ENCODE assay signal across 8 cellular contexts in genomic region chr20:35699127-35699913, GRCh38. TPM values are rescaled to one million over a fixed set of nuclear protein-coding genes. Genes with fewer than 3 reads are reported as not detected.
DNase-seq lines count a peak whose midpoint lies in the region; ATAC-seq and TF ChIP-seq lines count a peak whose summit lies in the region.

TSS of gene NFS1 (minus strand) at chr20:35699352. CDS start at chr20:35699288, 64 bp downstream.
TSS of gene ROMO1 (plus strand) at chr20:35699405. CDS start at chr20:35699633, 228 bp downstream.

- peak within 1 kb of the TSS; percentile 91 to 97 (median 97) for H3K4me3 Mint-ChIP-seq in nephron
- peak within 1 kb of the TSS; percentile 95 for H3K4me3 Mint-ChIP-seq in stimulated activated naive CD8-positive, alpha-beta T cell treated with anti-CD3 and anti-CD28 coated beads, Interleukin-15, Interleukin-2, amounts not matched to agents 100 ng/mL and 50 ng/mL, for 24 hours

- H3K27me3 Mint-ChIP-seq in nephron (ENCODE audit: low read depth): no peaks in the 10 kb centered on the region
- no peaks in the 10 kb centered on the region for H3K27me3 Mint-ChIP-seq in stimulated activated naive CD8-positive, alpha-beta T cell treated with anti-CD3 and anti-CD28 coated beads, Interleukin-15, Interleukin-2, amounts not matched to agents 100 ng/mL and 50 ng/mL, for 24 hours

- H3K4me3 ChIP-seq in RWPE2 (ENCODE audit: severe bottlenecking): peak within 1 kb of the TSS; percentile 81
- peak within 1 kb of the TSS; percentile 98 for H3K4me3 ChIP-seq in fibroblast of the aortic adventitia (ENCODE audit: low read depth, low read length)

- no peaks in the 10 kb centered on the region for H3K9me3 ChIP-seq in RWPE2 (ENCODE audit: severe bottlenecking)

- H3K27me3 ChIP-seq in RWPE2 (ENCODE audit: insufficient read depth, poor library complexity, severe bottlenecking): no peaks in the 10 kb centered on the region

- ATAC-seq in GM21786 (IDR thresholded peaks at IDR 0.05; ENCODE audit: unreplicated experiment): peak; percentile 79
- peak; percentile 83 for ATAC-seq in RWPE2 (ENCODE audit: low read depth)

- H3K4me1 ChIP-seq in RWPE2 (ENCODE audit: insufficient read depth, poor library complexity, severe bottlenecking): peaks cover 15% of the 10 kb centered on the region

- peaks cover 40% of the 10 kb centered on the region for H3K36me3 Mint-ChIP-seq in nephron (ENCODE audit: low read depth)
- H3K36me3 Mint-ChIP-seq in stimulated activated naive CD8-positive, alpha-beta T cell treated with anti-CD3 and anti-CD28 coated beads, Interleukin-15, Interleukin-2, amounts not matched to agents 100 ng/mL and 50 ng/mL, for 24 hours (ENCODE audit: low read depth): peaks cover 56% of the 10 kb centered on the region

- H3K27ac ChIP-seq in RWPE2 (ENCODE audit: poor library complexity, severe bottlenecking): peak within 1 kb of the TSS; percentile 82

- peaks cover 76% of the 10 kb centered on the region for H3K36me3 ChIP-seq in RWPE2 (ENCODE audit: low read depth)

- peak; percentile 71 for DNase-seq in DMS79 treated with DMSO at 0.1 percent for 48 hours (lab: John Stamatoyannopoulos, UW)
- peak; percentile 80 to 85 for DNase-seq in Kasumi-1 (lab: John Stamatoyannopoulos, UW)
- DNase-seq in RWPE2 (ENCODE audit: low spot score): peak; percentile 97
- DNase-seq in activated effector memory CD4-positive, alpha-beta T cell treated with Interleukin-2 at 50 U/mL for 16 hours: peak; percentile 80
- peak; percentile 68 for DNase-seq in fibroblast of the aortic adventitia (ENCODE audit: low read depth)

- TF ChIP-seq CTCF in RWPE2 (IDR thresholded peaks at IDR 0.05; ENCODE audit: poor library complexity, severe bottlenecking) (peak; percentile 64), fibroblast of the aortic adventitia (IDR thresholded peaks at IDR 0.05; ENCODE audit: insufficient read depth, low read length) (peak; percentile 8), nephron (IDR thresholded peaks at IDR 0.05; ENCODE audit: unreplicated experiment in 3 of 3) (peak; percentile 7 to 28 (median 21))

- no peaks in the 10 kb centered on the region for H3K9me3 Mint-ChIP-seq in nephron
- H3K9me3 Mint-ChIP-seq in stimulated activated naive CD8-positive, alpha-beta T cell treated with anti-CD3 and anti-CD28 coated beads, Interleukin-15, Interleukin-2, amounts not matched to agents 100 ng/mL and 50 ng/mL, for 24 hours: no peaks in the 10 kb centered on the region

- H3K27ac Mint-ChIP-seq in nephron: peak within 1 kb of the TSS; percentile 51 to 95 (median 89)
- peak within 1 kb of the TSS; percentile 95 for H3K27ac Mint-ChIP-seq in stimulated activated naive CD8-positive, alpha-beta T cell treated with anti-CD3 and anti-CD28 coated beads, Interleukin-15, Interleukin-2, amounts not matched to agents 100 ng/mL and 50 ng/mL, for 24 hours

- peaks cover 30% of the 10 kb centered on the region for H3K4me1 Mint-ChIP-seq in nephron
- peaks cover 47% of the 10 kb centered on the region for H3K4me1 Mint-ChIP-seq in stimulated activated naive CD8-positive, alpha-beta T cell treated with anti-CD3 and anti-CD28 coated beads, Interleukin-15, Interleukin-2, amounts not matched to agents 100 ng/mL and 50 ng/mL, for 24 hours (ENCODE audit: low read depth)

RNA-seq across cellular contexts. Expression of gene NFS1, which starts in this region (rescaled TPM):
- 5.3 and 19.9 TPM in 2 replicates for total RNA-seq in fibroblast of the aortic adventitia (ENCODE audit: low replicate concordance)

RNA-seq across cellular contexts. Expression of gene ROMO1, which starts in this region (rescaled TPM):
- 164 and 214 TPM in 2 replicates for total RNA-seq in fibroblast of the aortic adventitia (ENCODE audit: low replicate concordance)

Comparison
In these comparisons a context has a peak if more than half of its experiments do, and no peak if none do; other contexts are left out.
1. Peak in every context shown above with its lines: DNase-seq, ATAC-seq, H3K4me3 ChIP-seq and H3K27ac ChIP-seq.
2. CTCF ChIP-seq: peak in every context shown above with its lines; median percentile 64 in RWPE2; 21 in nephron; 8 in fibroblast of the aortic adventitia.